ENCODE assay signal across 8 cellular contexts in genomic region chr3:150546226-150547044, GRCh38. TPM values are rescaled to one million over a fixed set of nuclear protein-coding genes. Genes with fewer than 3 reads are reported as not detected.
A peak's percentile ranks its signal among the peaks of the same experiment; 100 is the strongest.
DNase-seq lines count a peak whose midpoint lies in the region; ATAC-seq and TF ChIP-seq lines count a peak whose summit lies in the region.

TSS of gene EIF2A (plus strand) at chr3:150546787. CDS start at chr3:150546803, 16 bp downstream.
TSS of gene SERP1 (minus strand) at chr3:150546496. CDS start at chr3:150546135, 361 bp downstream.

- peak within 1 kb of the TSS; percentile 88 for H3K27ac ChIP-seq in foreskin keratinocyte
- H3K27ac ChIP-seq in neural progenitor cell, result peak within 1 kb of the TSS; percentile 98

- ATAC-seq in foreskin keratinocyte, result peak; percentile 92

- H2AFZ ChIP-seq in neural progenitor cell (replicated peaks), result peak within 1 kb of the TSS; percentile 93

- H3K9me3 Mint-ChIP-seq in neural progenitor cell, result no peaks in the 10 kb centered on the region

- no peaks in the 10 kb centered on the region for H3K27me3 ChIP-seq in foreskin keratinocyte
- no peaks in the 10 kb centered on the region for H3K27me3 ChIP-seq in neural progenitor cell

- H3K27me3 Mint-ChIP-seq in neural progenitor cell (ENCODE audit: insufficient read depth, low read depth), result peaks cover 4% of the 10 kb centered on the region

- H3K4me3 ChIP-seq in neural progenitor cell, result peak within 1 kb of the TSS; percentile 98

- DNase-seq in GF-D8 (lab: John Stamatoyannopoulos, UW), result peak; percentile 95
- peak; percentile 94 for DNase-seq in HEK293T (ENCODE audit: extremely low spot score)
- DNase-seq in MV-4-11 (lab: John Stamatoyannopoulos, UW), result peak; percentile 99
- peak; percentile 99 for DNase-seq in SK-MEL-5 (ENCODE audit: low read depth, low spot score)
- peak; percentile 99 for DNase-seq in activated naive CD4-positive, alpha-beta T cell treated with Interleukin-2 at 50 U/mL for 16 hours
- DNase-seq in foreskin keratinocyte, result peak; percentile 98 to 99
- peak; percentile 99 for DNase-seq in neural progenitor cell (ENCODE audit: low spot score)
- DNase-seq in stromal cell of bone marrow (ENCODE audit: low read depth), result peak; percentile 99

- H3K4me1 ChIP-seq in foreskin keratinocyte, result peaks cover 15% of the 10 kb centered on the region
- H3K4me1 ChIP-seq in neural progenitor cell, result peaks cover 17% of the 10 kb centered on the region

- no peaks in the 10 kb centered on the region for H3K9me3 ChIP-seq in neural progenitor cell (ENCODE audit: low read depth)

- H3K4me3 Mint-ChIP-seq in neural progenitor cell, result peak within 1 kb of the TSS; percentile 93

- peaks cover 4% of the 10 kb centered on the region for H3K36me3 Mint-ChIP-seq in neural progenitor cell

- CTCF ChIA-PET in HEK293T (lab: Yijun Ruan, JAX), result no interaction called here

- in situ Hi-C loops in SK-MEL-5 (cut with HindIII; ENCODE audit: low pct_unique_long_range_greater_than_20kb, low sequenced_read_pairs), result no loop called here

- H3K4me2 ChIP-seq in neural progenitor cell, result peak within 1 kb of the TSS; percentile 96

- H3K36me3 ChIP-seq in neural progenitor cell, result peaks cover 8% of the 10 kb centered on the region

- POLR2A ChIA-PET in HEK293T (lab: Yijun Ruan, JAX), result interaction anchor here (1.0 to 1.9 kb wide), 5 partner anchors 8 to 56 kb away, joined by 3 to 9 read pairs (median 5); partner anchors contain the start of gene SELENOT

- peak within 1 kb of the TSS; percentile 84 for H3K27ac Mint-ChIP-seq in neural progenitor cell

- peaks cover 85% of the 10 kb centered on the region for H3K79me2 ChIP-seq in neural progenitor cell (ENCODE audit: low read depth)

- TF ChIP-seq CTCF in foreskin keratinocyte (conservative IDR thresholded peaks at IDR 0.05) (peak; percentile 3), neural progenitor cell (IDR thresholded peaks at IDR 0.05) (no peak)

- peaks cover 20% of the 10 kb centered on the region for H3K4me1 Mint-ChIP-seq in neural progenitor cell

- peak within 1 kb of the TSS; percentile 95 for H3K9ac ChIP-seq in neural progenitor cell

- peaks cover 21% of the 10 kb centered on the region for H4K20me1 ChIP-seq in neural progenitor cell (ENCODE audit: low read depth)

- H3F3A ChIP-seq in neural progenitor cell (ENCODE audit: low read depth), result peaks cover 9% of the 10 kb centered on the region

TF ChIP-seq in HEK293T, 16 proteins besides CTCF, POLR2A, EP300 and RAD21:
- TF ChIP-seq PKNOX1 (IDR thresholded peaks at IDR 0.05) (peak; percentile 93; the same call in 1 of the 2 replicates), ELF4 (IDR thresholded peaks at IDR 0.05) (peak; percentile 76), BHLHE40 (IDR thresholded peaks at IDR 0.05; ENCODE audit: borderline replicate concordance) (no peak), ZNF384 (IDR thresholded peaks at IDR 0.05) (no peak), HDGF (IDR thresholded peaks at IDR 0.05; ENCODE audit: borderline replicate concordance) (no peak), FOXA1 (IDR thresholded peaks at IDR 0.05) (no peak), L3MBTL2 (conservative IDR thresholded peaks at IDR 0.05) (no peak)

RNA-seq across cellular contexts. Expression of gene EIF2A, which starts in this region (rescaled TPM):
- total RNA-seq in SK-MEL-5 (2014; rRNA removed; shearing (Covaris generic)), result 174 and 200 TPM in 2 replicates
- polyA plus RNA-seq in SK-MEL-5 (2015; cell fraction: cytosol; rRNA removed), result 104 and 144 TPM in 2 replicates
- polyA plus RNA-seq in SK-MEL-5 (2015; cell fraction: nucleus; rRNA removed), result 211 and 261 TPM in 2 replicates
- total RNA-seq in foreskin keratinocyte (87.7 and 91.1 TPM in 2 replicates), neural progenitor cell (ENCODE audit: low replicate concordance) (109 and 135 TPM in 2 replicates)
- 49.9 and 60.9 TPM in 2 replicates for polyA plus RNA-seq in foreskin keratinocyte

RNA-seq across cellular contexts. Expression of gene SERP1, which starts in this region (rescaled TPM):
- 72.6 and 89.6 TPM in 2 replicates for total RNA-seq in SK-MEL-5 (2014; rRNA removed; shearing (Covaris generic))
- polyA plus RNA-seq in SK-MEL-5 (2015; cell fraction: cytosol; rRNA removed), result 145 and 160 TPM in 2 replicates
- polyA plus RNA-seq in SK-MEL-5 (2015; cell fraction: nucleus; rRNA removed), result 34.8 and 35.7 TPM in 2 replicates
- total RNA-seq in foreskin keratinocyte (81.0 and 97.7 TPM in 2 replicates), neural progenitor cell (ENCODE audit: low replicate concordance) (120 and 129 TPM in 2 replicates)
- 60.3 and 76.5 TPM in 2 replicates for polyA plus RNA-seq in foreskin keratinocyte

Comparison
In these comparisons a context has a peak if more than half of its experiments do, and no peak if none do; other contexts are left out.
1. Peak in every context shown above with its lines: DNase-seq, ATAC-seq, H3K4me3 ChIP-seq and H3K27ac ChIP-seq.